8 cellular contexts compared by ENCODE assay signal in the genomic region with DNA sequence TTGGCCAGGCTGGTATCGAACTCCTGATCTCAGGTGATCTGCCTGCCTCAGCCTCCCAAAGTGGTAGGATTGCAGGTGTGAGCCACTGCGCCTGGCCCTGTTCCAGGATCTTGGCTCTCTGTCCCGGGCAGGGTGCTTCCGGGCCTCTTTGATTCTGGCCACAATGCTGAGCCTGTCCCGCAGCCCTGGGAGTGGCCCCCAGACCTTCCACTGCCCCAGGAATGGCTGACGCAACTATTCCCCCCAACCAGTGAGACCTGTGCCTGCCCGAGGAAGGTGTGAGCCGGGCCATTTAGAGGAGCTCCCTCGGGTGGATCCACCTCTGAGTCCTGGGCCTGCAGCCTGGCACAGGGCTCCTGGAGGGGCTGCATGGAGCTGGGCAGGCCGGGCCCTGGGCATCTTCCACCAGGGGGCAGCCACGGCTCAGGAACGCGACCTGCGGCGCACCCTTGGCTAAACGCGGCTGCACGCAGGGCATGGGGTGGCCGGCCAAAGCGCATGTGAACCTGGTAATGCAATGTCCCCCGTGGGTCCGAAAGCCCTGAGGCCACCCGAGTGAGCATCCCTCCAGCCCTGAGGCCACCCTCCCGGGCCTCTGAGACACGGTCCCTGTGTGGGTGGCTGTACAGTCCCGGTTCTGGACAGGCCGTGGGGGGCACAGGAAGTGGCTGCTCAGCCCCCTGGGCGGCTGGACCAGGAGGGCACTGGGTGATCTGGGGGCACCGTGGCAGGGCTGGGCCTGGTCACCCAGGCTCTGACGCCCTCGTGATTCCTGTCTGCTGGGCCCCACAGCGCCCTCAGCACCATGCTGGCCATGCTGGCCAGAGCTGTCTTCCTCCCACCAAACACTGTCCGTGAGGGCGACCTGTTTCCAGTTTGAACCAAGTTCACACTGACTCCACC. TPM values are rescaled to one million over a fixed set of nuclear protein-coding genes. Genes with fewer than 3 reads are reported as not detected.
DNase-seq lines count a peak whose midpoint lies in the region; ATAC-seq, FAIRE-seq and TF ChIP-seq lines count a peak whose summit lies in the region.

No MANE protein-coding gene starts in this region.

- H3K79me2 ChIP-seq in astrocyte (ENCODE audit: insufficient read depth, low read length) = no peaks in the 10 kb centered on the region

- H3K4me3 ChIP-seq in HAP-1 (no peak overlapping the region), astrocyte (ENCODE audit: insufficient read depth, low read depth, low read length) (no peak overlapping the region)

- peaks cover 3% of the 10 kb centered on the region; the same call in 1 of the 2 replicates for H3K4me1 ChIP-seq in HAP-1
- H3K4me1 ChIP-seq in astrocyte (ENCODE audit: insufficient read depth, low read length) = peaks cover 8% of the 10 kb centered on the region

- TF ChIP-seq CTCF in astrocyte (IDR thresholded peaks at IDR 0.05; ENCODE audit: insufficient read depth, low read depth, low read length) = peak; percentile 65

- H3K36me3 Mint-ChIP-seq in astrocyte (ENCODE audit: low read depth, unreplicated experiment) = peaks cover 3% of the 10 kb centered on the region

- H3K9me3 Mint-ChIP-seq in astrocyte (ENCODE audit: unreplicated experiment) = peaks cover 8% of the 10 kb centered on the region

- no peak overlapping the region for H3K4me3 Mint-ChIP-seq in astrocyte (ENCODE audit: unreplicated experiment)

- H2AFZ ChIP-seq in astrocyte (ENCODE audit: low read depth, low read length) = peak overlapping the region; percentile 90

- no peak for FAIRE-seq in astrocyte (lab: Jason Lieb, UNC)

- DNase-seq in ELR (ENCODE audit: low read depth) (peak; percentile 82), HAP-1 (ENCODE audit: low spot score in 2 of 2) (peak; percentile 55 to 92), NCI-H1092 treated with DMSO at 0.1 percent for 48 hours (lab: John Stamatoyannopoulos, UW) (peak; percentile 79), T1000 (lab: John Stamatoyannopoulos, UW) (peak; percentile 68), astrocyte (ENCODE audit: low read depth) (no peak), hepatic stellate cell (ENCODE audit: low spot score) (peak; percentile 96), sciatic nerve (ENCODE audit: low spot score) (peak; percentile 95)

- H3K36me3 ChIP-seq in HAP-1 (replicated peaks) (no peaks in the 10 kb centered on the region), astrocyte (ENCODE audit: insufficient read depth, low read length) (no peaks in the 10 kb centered on the region)

- H3K9ac ChIP-seq in astrocyte (ENCODE audit: low read length) = no peak overlapping the region

- no peak overlapping the region for H3K27ac ChIP-seq in astrocyte (ENCODE audit: low read depth, low read length)

- H3K27me3 ChIP-seq in HAP-1 (ENCODE audit: low read depth) (no peaks in the 10 kb centered on the region), astrocyte (ENCODE audit: insufficient read depth, low read length) (no peaks in the 10 kb centered on the region)

- H3K4me2 ChIP-seq in astrocyte (ENCODE audit: low read length) = peak overlapping the region; percentile 82

- no peak overlapping the region for H3K27ac Mint-ChIP-seq in astrocyte (ENCODE audit: unreplicated experiment)

- H4K20me1 ChIP-seq in astrocyte (ENCODE audit: insufficient read depth, low read length) = no peaks in the 10 kb centered on the region

- ATAC-seq in sciatic nerve (peak; percentile 97), HG03439 (IDR thresholded peaks at IDR 0.05; ENCODE audit: unreplicated experiment) (no peak)

- H3K9me3 ChIP-seq in HAP-1 (no peaks in the 10 kb centered on the region), astrocyte (ENCODE audit: insufficient read depth, low read depth, low read length) (no peaks in the 10 kb centered on the region)

- peaks cover 6% of the 10 kb centered on the region for H3K27me3 Mint-ChIP-seq in astrocyte (ENCODE audit: low read depth, unreplicated experiment)

- intact Hi-C loops in sciatic nerve (cut with DNase I) = no loop called here

- in situ Hi-C loops in HAP-1 (cut with MboI; ENCODE audit: low sequenced_read_pairs) = loop anchor here (10.0 kb wide), 1 partner anchor 253 kb away; no protein-coding TSS in a partner anchor

- peaks cover 2% of the 10 kb centered on the region for H3K4me1 Mint-ChIP-seq in astrocyte (ENCODE audit: low read depth, unreplicated experiment)

RNA-seq across cellular contexts. Expression of a gene that starts 24.8 kb away (rescaled TPM):
- not detected in 2 replicates for total RNA-seq in astrocyte
- total RNA-seq in sciatic nerve = not detected

RNA-seq across cellular contexts. Expression of a gene that starts 48.0 kb away (rescaled TPM):
- total RNA-seq in astrocyte = 18.5 and 22.0 TPM in 2 replicates
- total RNA-seq in sciatic nerve = 30.7 TPM
